Comparison of ENCODE assay signal across 1 cellular context in the genomic region with DNA sequence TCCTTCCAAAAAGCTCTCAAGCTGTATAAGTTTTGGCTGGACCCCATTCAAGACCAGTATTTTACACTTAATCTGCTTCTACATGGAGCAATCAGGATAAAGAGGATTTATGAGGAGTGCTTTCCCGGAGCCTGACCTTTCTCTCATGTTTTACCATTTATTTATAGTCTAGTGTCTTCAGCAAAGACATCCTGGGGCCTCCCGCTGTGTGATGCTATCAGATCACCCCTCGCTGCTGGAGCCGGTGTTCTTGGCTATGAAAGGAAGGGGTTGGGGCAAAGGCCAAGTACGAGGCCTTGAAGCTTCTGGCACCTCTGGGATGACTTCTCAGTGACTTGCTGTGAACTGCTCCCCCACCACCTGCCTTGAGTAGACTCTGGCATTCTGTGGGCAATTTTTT.
TF ChIP-seq lines count a peak whose summit lies in the region.

No MANE protein-coding gene starts in this region.

TF ChIP-seq in SK-N-SH, 30 proteins besides CTCF, POLR2A, EP300 and RAD21:
- TF ChIP-seq, protein P1, sequence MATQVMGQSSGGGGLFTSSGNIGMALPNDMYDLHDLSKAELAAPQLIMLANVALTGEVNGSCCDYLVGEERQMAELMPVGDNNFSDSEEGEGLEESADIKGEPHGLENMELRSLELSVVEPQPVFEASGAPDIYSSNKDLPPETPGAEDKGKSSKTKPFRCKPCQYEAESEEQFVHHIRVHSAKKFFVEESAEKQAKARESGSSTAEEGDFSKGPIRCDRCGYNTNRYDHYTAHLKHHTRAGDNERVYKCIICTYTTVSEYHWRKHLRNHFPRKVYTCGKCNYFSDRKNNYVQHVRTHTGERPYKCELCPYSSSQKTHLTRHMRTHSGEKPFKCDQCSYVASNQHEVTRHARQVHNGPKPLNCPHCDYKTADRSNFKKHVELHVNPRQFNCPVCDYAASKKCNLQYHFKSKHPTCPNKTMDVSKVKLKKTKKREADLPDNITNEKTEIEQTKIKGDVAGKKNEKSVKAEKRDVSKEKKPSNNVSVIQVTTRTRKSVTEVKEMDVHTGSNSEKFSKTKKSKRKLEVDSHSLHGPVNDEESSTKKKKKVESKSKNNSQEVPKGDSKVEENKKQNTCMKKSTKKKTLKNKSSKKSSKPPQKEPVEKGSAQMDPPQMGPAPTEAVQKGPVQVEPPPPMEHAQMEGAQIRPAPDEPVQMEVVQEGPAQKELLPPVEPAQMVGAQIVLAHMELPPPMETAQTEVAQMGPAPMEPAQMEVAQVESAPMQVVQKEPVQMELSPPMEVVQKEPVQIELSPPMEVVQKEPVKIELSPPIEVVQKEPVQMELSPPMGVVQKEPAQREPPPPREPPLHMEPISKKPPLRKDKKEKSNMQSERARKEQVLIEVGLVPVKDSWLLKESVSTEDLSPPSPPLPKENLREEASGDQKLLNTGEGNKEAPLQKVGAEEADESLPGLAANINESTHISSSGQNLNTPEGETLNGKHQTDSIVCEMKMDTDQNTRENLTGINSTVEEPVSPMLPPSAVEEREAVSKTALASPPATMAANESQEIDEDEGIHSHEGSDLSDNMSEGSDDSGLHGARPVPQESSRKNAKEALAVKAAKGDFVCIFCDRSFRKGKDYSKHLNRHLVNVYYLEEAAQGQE (IDR thresholded peaks at IDR 0.05; ENCODE audit: low read depth, low read length): no peak
- no peak for TF ChIP-seq NRF1 (IDR thresholded peaks at IDR 0.05; ENCODE audit: low read depth, low read length)
- TF ChIP-seq RFX5 (IDR thresholded peaks at IDR 0.05; ENCODE audit: low read length): no peak
- TF ChIP-seq TAF1 (IDR thresholded peaks at IDR 0.05; ENCODE audit: borderline replicate concordance, low read depth, low read length): no peak
- no peak for TF ChIP-seq RCOR1 (IDR thresholded peaks at IDR 0.05; ENCODE audit: low read length)
- TF ChIP-seq MXI1 (IDR thresholded peaks at IDR 0.05; ENCODE audit: low read depth, low read length): no peak
- TF ChIP-seq SMC3 (IDR thresholded peaks at IDR 0.05; ENCODE audit: low read depth, low read length): no peak
- no peak for TF ChIP-seq JUND (IDR thresholded peaks at IDR 0.05)
- no peak for TF ChIP-seq FOXM1 (IDR thresholded peaks at IDR 0.05; ENCODE audit: low read depth)
- TF ChIP-seq CHD2 (IDR thresholded peaks at IDR 0.05; ENCODE audit: low read length, partially characterized antibody): no peak
- TF ChIP-seq USF1 (IDR thresholded peaks at IDR 0.05; ENCODE audit: borderline replicate concordance, low read depth): no peak
- no peak for TF ChIP-seq GATA2 (CRISPR knock-in tag; IDR thresholded peaks at IDR 0.05)
